11 cellular contexts compared by ENCODE assay signal in genomic region chrX:10011261-10011931, GRCh38. TPM values are rescaled to one million over a fixed set of nuclear protein-coding genes. Genes with fewer than 3 reads are reported as not detected.
A peak's percentile ranks its signal among the peaks of the same experiment; 100 is the strongest.
DNase-seq lines count a peak whose midpoint lies in the region; ATAC-seq and TF ChIP-seq lines count a peak whose summit lies in the region.
"Had no signal": no experiment of that assay in that cellular context is flagged by ENCODE, and none has a peak within 500 bp of the region (broad histone marks: within the 10 kb centered on the region; RNA-seq: fewer than 3 reads in every experiment).

No MANE protein-coding gene starts in this region.

- no peak overlapping the region for H3K4me3 ChIP-seq in heart left ventricle
- H3K4me3 ChIP-seq in stomach smooth muscle (ENCODE audit: low read length in 2 of 2) = no peak overlapping the region
- no peak overlapping the region for H3K4me3 ChIP-seq in right lobe of liver
- H3K4me3 ChIP-seq in effector memory CD4-positive, alpha-beta T cell (ENCODE audit: insufficient read depth, low read depth, low read length, poor library complexity, severe bottlenecking) = no peak overlapping the region
- H3K4me3 ChIP-seq: coronary artery, lung had no signal

- TF ChIP-seq POLR2A in heart left ventricle (IDR thresholded peaks at IDR 0.05) = no peak
- TF ChIP-seq POLR2A in right lobe of liver (IDR thresholded peaks at IDR 0.05) = no peak

- H3K9me3 ChIP-seq in heart left ventricle = no peaks in the 10 kb centered on the region
- H3K9me3 ChIP-seq in stomach smooth muscle (ENCODE audit: control insufficient read depth in 2 of 2, low read length in 2 of 2) = peaks cover 3 to 4% of the 10 kb centered on the region in 2 donors
- H3K9me3 ChIP-seq in right lobe of liver = no peaks in the 10 kb centered on the region
- H3K9me3 ChIP-seq in effector memory CD4-positive, alpha-beta T cell (ENCODE audit: control insufficient read depth, low read length) = no peaks in the 10 kb centered on the region

- H3K27ac ChIP-seq in heart left ventricle (peak overlapping the region in 9 of 12 donors; percentile 4 to 67 (median 43)), VCaP (peak overlapping the region; percentile 41; the same call in 1 of the 2 replicates), stomach smooth muscle (ENCODE audit: low read length) (peak overlapping the region; percentile 46), right lobe of liver (no peak overlapping the region)
- H3K27ac ChIP-seq in effector memory CD4-positive, alpha-beta T cell (ENCODE audit: insufficient read depth, low read length, poor library complexity, severe bottlenecking) = no peak overlapping the region
- H3K27ac ChIP-seq: coronary artery had no signal

- intact Hi-C loops in heart left ventricle (cut with DNase I) (loop anchor here in 5 of 10 donors (5.0 kb wide), 3 partner anchors 96 to 106 kb away; no protein-coding TSS in a partner anchor), cardiac septum (cut with DNase I) (no loop called here), right lobe of liver (cut with DNase I) (no loop called here)

- H3K9ac ChIP-seq in stomach smooth muscle (ENCODE audit: low read length in 2 of 2) = no peak overlapping the region

- ATAC-seq in heart left ventricle (no peak), right lobe of liver (no peak)

- TF ChIP-seq CTCF in heart left ventricle (IDR thresholded peaks at IDR 0.05) (no peak), VCaP (conservative IDR thresholded peaks at IDR 0.05) (no peak), right lobe of liver (IDR thresholded peaks at IDR 0.05) (no peak)

- DNase-seq in heart left ventricle = no peak
- DNase-seq in cardiac septum (ENCODE audit: low spot score) = no peak
- DNase-seq in fibroblast of peridontal ligament (ENCODE audit: extremely low read depth) = peak; percentile 53
- DNase-seq in right lobe of liver = no peak
- no peak for DNase-seq in GM19238 (ENCODE audit: insufficient read length, low spot score)
- no peak for DNase-seq in effector memory CD4-positive, alpha-beta T cell
- DNase-seq: NCI-H2171 had no signal

- no peaks in the 10 kb centered on the region for H3K36me3 ChIP-seq in heart left ventricle
- H3K36me3 ChIP-seq in stomach smooth muscle (ENCODE audit: control insufficient read depth in 2 of 2, insufficient read depth in 2 of 2, low read length in 2 of 2) = no peaks in the 10 kb centered on the region
- H3K36me3 ChIP-seq in right lobe of liver = no peaks in the 10 kb centered on the region
- no peaks in the 10 kb centered on the region for H3K36me3 ChIP-seq in effector memory CD4-positive, alpha-beta T cell (ENCODE audit: control insufficient read depth, insufficient read depth, low read length)

- H3K4me1 ChIP-seq in heart left ventricle (peaks cover 0 to 29% (median 2%) of the 10 kb centered on the region in 12 donors), stomach smooth muscle (ENCODE audit: control insufficient read depth, insufficient read depth, low read length) (peaks cover 12% of the 10 kb centered on the region), right lobe of liver (no peaks in the 10 kb centered on the region)
- H3K4me1 ChIP-seq in effector memory CD4-positive, alpha-beta T cell (ENCODE audit: control insufficient read depth, insufficient read depth, low read length, poor library complexity, severe bottlenecking) = peaks cover 11% of the 10 kb centered on the region

- 45 to 61% (median 53%) methylated on average over 10 of the region's 10 CpGs for WGBS in heart left ventricle, 4 donors
- 37% methylated on average over 10 of the region's 10 CpGs for WGBS in right lobe of liver (ENCODE audit: insufficient coverage, low coverage, low lambda C conversion rate, missing lambda C conversion rate)

- H3K27me3 ChIP-seq in heart left ventricle (peaks cover 0 to 27% (median 0%) of the 10 kb centered on the region in 9 donors), stomach smooth muscle (ENCODE audit: control insufficient read depth in 1 of 2, insufficient read depth in 2 of 2, low read length in 2 of 2) (peaks cover 0 to 6% of the 10 kb centered on the region in 2 donors), right lobe of liver (no peaks in the 10 kb centered on the region)
- no peaks in the 10 kb centered on the region for H3K27me3 ChIP-seq in effector memory CD4-positive, alpha-beta T cell (replicated peaks; ENCODE audit: control insufficient read depth, insufficient read depth, low read length, poor library complexity, severe bottlenecking)

RNA-seq across cellular contexts. Expression of gene CLDN34, which starts 44.2 kb away (rescaled TPM):
- total RNA-seq in heart left ventricle = not detected
- polyA plus RNA-seq in heart left ventricle = not detected
- total RNA-seq in cardiac septum = not detected
- total RNA-seq in right lobe of liver = under 1 TPM in 2 of 6 experiments, not detected in 4; 0.22 to 0.39 TPM

Comparison
In these comparisons a context has a peak if more than half of its experiments do, and no peak if none do; other contexts are left out.
1. H3K27ac ChIP-seq: peak in heart left ventricle (9 of 12), VCaP (single experiment) and stomach smooth muscle (single experiment); none in right lobe of liver (0 of 3) and effector memory CD4-positive, alpha-beta T cell (single experiment).